Comparison of ENCODE assay signal across 12 cellular contexts in the genomic region with DNA sequence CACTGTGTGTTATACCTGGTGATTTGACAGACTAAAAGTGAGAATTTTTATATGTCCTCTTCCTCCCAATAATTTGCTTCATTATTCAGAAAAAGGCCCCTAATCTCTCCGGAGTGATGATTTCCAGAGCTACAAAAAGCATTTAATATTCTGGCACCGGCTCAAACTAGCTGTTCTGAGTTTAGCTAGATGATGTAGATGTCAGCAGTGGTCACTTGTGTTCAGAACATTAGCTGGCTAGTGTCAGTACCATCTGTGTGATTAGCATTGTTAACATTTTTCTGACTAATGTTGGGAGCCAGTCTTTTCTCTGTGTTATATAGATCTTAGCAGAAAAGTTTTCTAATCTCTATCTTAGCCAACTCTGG.
A peak's percentile ranks its signal among the peaks of the same experiment; 100 is the strongest.
DNase-seq lines count a peak whose midpoint lies in the region; ATAC-seq, FAIRE-seq and TF ChIP-seq lines count a peak whose summit lies in the region.
"Had no signal": no experiment of that assay in that cellular context is flagged by ENCODE, and none has a peak within 500 bp of the region (broad histone marks: within the 10 kb centered on the region; RNA-seq: fewer than 3 reads in every experiment).

No MANE protein-coding gene starts in this region.

- H3K27me3 Mint-ChIP-seq in immature natural killer cell (ENCODE audit: low read depth in 3 of 3): peaks cover 0 to 4% (median 0%) of the 10 kb centered on the region in 3 donors

- H3K36me3 Mint-ChIP-seq in immature natural killer cell: peaks cover 0 to 25% (median 21%) of the 10 kb centered on the region in 3 donors

- H3K9me3 ChIP-seq in gastrocnemius medialis (no peaks in the 10 kb centered on the region), small intestine (ENCODE audit: control insufficient read depth, low read depth) (no peaks in the 10 kb centered on the region)

- H3K4me1 Mint-ChIP-seq in immature natural killer cell: peaks cover 29 to 57% of the 10 kb centered on the region in 2 donors

- DNase-seq in GM04504 (ENCODE audit: low read depth) (peak; percentile 28), cardiac fibroblast (ENCODE audit: low read depth in 2 of 2) (peak; percentile 48 to 86), immature natural killer cell (no peak), gastrocnemius medialis (no peak), Ammon's horn (ENCODE audit: low spot score) (no peak), small intestine (no peak), NCI-H2107 treated with DMSO at 0.1 percent for 48 hours (lab: John Stamatoyannopoulos, UW; ENCODE audit: unreplicated experiment) (no peak)
- DNase-seq in activated CD4-positive, alpha-beta T cell treated with anti-CD3 and anti-CD28 coated beads for 48 hours: no peak
- DNase-seq: NCI-H345 had no signal

- H3K36me3 ChIP-seq in gastrocnemius medialis (no peaks in the 10 kb centered on the region), small intestine (ENCODE audit: control insufficient read depth in 2 of 2, insufficient read depth in 2 of 2, low read length in 2 of 2) (peaks cover 0 to 2% of the 10 kb centered on the region in 2 donors)

- FAIRE-seq in small intestine (lab: Jason Lieb, UNC): no peak

- H3K9me3 Mint-ChIP-seq in immature natural killer cell: no peaks in the 10 kb centered on the region

- peak overlapping the region in 5 of 6 donors; percentile 7 to 57 (median 28) for H3K27ac Mint-ChIP-seq in immature natural killer cell

- TF ChIP-seq CTCF in cardiac fibroblast (IDR thresholded peaks at IDR 0.05; ENCODE audit: low read depth, low read length): no peak
- no peak for TF ChIP-seq CTCF in gastrocnemius medialis (IDR thresholded peaks at IDR 0.05 in 4 of 5, conservative IDR thresholded peaks at IDR 0.05 in 1 of 5)

- no peak overlapping the region for H3K4me3 Mint-ChIP-seq in immature natural killer cell

- no peak for TF ChIP-seq POLR2A in gastrocnemius medialis (IDR thresholded peaks at IDR 0.05)

- H3K4me1 ChIP-seq in gastrocnemius medialis (peaks cover 38% of the 10 kb centered on the region in 2 donors), small intestine (ENCODE audit: control insufficient read depth in 2 of 2, insufficient read depth in 1 of 2, low read depth in 1 of 2, low read length in 1 of 2) (no peaks in the 10 kb centered on the region)

- no peak overlapping the region for H3K4me3 ChIP-seq in cardiac fibroblast (replicated peaks in 1 of 2; ENCODE audit: low read depth in 2 of 2, low read length in 2 of 2)
- no peak overlapping the region for H3K4me3 ChIP-seq in gastrocnemius medialis
- H3K4me3 ChIP-seq in small intestine (ENCODE audit: low read depth in 1 of 2, low read length in 2 of 2): no peak overlapping the region

- H3K27ac ChIP-seq in gastrocnemius medialis (peak overlapping the region; percentile 54 to 75 (median 63)), small intestine (ENCODE audit: low read depth in 1 of 2, low read length in 1 of 2) (peak overlapping the region in 1 of 2 donors; percentile 40)
- H3K27ac ChIP-seq: C4-2B, KMS-11 had no signal

- H3K27me3 ChIP-seq in gastrocnemius medialis (no peaks in the 10 kb centered on the region), small intestine (ENCODE audit: control insufficient read depth in 2 of 2, insufficient read depth in 2 of 2, low read length in 2 of 2) (no peaks in the 10 kb centered on the region)

- in situ Hi-C loops in gastrocnemius medialis (cut with MboI; ENCODE audit: low sequenced_read_pairs in 4 of 4): loop anchor here in 1 of 4 donors (10.0 kb wide), 1 partner anchor 61 kb away; no protein-coding TSS in a partner anchor

- ATAC-seq in gastrocnemius medialis: peak; percentile 57 to 80
- ATAC-seq: HCT116 had no signal

- WGBS in small intestine, 3 donors: 49 to 90% (median 85%) methylated on average over 2 of the region's 2 CpGs

- intact Hi-C loops in gastrocnemius medialis (cut with DNase I; ENCODE audit: low total_unique reads): no loop called here

Comparison
In these comparisons a context has a peak if more than half of its experiments do, and no peak if none do; other contexts are left out.
1. DNase-seq: peak in GM04504 (single experiment) and cardiac fibroblast (2 of 2); none in immature natural killer cell (0 of 3), gastrocnemius medialis (0 of 2), Ammon's horn (single experiment), activated CD4-positive, alpha-beta T cell treated with anti-CD3 and anti-CD28 coated beads for 48 hours (single experiment), small intestine (single experiment) and NCI-H2107 treated with DMSO at 0.1 percent for 48 hours (single experiment).